Comparison of ENCODE assay signal across 8 cellular contexts in the genomic region with DNA sequence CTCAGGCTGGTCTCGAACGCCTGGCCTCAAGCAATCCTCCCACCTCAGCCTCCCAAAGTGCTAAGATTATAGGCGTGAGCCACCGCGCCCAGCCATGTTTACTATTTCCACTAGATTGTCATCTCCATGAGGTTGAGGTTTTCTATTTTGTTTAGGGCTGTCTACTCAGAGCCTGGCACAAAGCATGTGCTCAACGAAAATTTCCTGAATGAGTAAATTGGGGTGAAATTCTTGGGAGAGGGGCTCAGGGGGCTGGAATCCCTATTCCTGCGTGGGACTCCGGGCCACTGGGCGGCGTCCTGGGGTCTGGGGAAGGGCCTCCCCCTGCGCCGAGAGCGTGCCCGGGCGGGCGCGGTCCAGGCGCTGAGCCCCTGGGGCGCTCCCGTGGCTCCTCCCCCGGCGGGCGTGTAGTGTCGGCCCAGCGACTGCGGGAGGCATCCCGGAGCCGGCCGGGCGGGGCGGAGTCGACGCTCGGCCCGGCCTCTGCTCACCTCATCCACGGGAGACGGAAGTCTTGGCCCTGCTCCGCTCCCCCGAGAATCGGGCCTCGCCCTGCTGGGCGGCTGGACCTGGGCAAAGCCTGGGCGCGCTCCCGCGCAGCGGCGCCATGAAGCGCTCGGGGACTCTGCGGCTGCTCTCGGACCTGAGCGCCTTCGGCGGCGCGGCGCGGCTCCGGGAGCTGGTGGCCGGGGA. TPM values are rescaled to one million over a fixed set of nuclear protein-coding genes. Genes with fewer than 3 reads are reported as not detected.
DNase-seq lines count a peak whose midpoint lies in the region; ATAC-seq and TF ChIP-seq lines count a peak whose summit lies in the region.

HPS6 (plus strand) TSS at position 482 of the 693 bp plus-strand sequence; CDS start at position 608, 126 bp downstream.

- TF ChIP-seq CTCF in BE2C (IDR thresholded peaks at IDR 0.05; ENCODE audit: low read depth, low read length), result peak; percentile 30; the same call in 1 of the 2 replicates
- TF ChIP-seq CTCF in lower leg skin (IDR thresholded peaks at IDR 0.05), result no peak

- no peaks in the 10 kb centered on the region for H3K27me3 ChIP-seq in BE2C

- intact Hi-C loops in lower leg skin (cut with DNase I; ENCODE audit: low total_unique reads), result no loop called here

- ATAC-seq in HG03432 (IDR thresholded peaks at IDR 0.05; ENCODE audit: unreplicated experiment), result peak; percentile 97

- H3K36me3 ChIP-seq in BE2C, result no peaks in the 10 kb centered on the region

- DNase-seq in BE2C (peak; percentile 91), NCI-H526 treated with DMSO at 0.1 percent for 48 hours (lab: John Stamatoyannopoulos, UW) (peak; percentile 54), dermis microvascular lymphatic vessel endothelial cell (ENCODE audit: low read depth in 2 of 2) (peak; percentile 44 to 91), lower leg skin (ENCODE audit: low spot score in 2 of 2) (peak; percentile 89 to 98)
- peak; percentile 83 to 84 for DNase-seq in activated CD4-positive, alpha-beta T cell treated with anti-CD3 and anti-CD28 coated beads, Interleukin-2, amount 50 U/mL, for 4 hours
- peak; percentile 70 to 86 (median 73) for DNase-seq in stimulated activated CD4-positive, alpha-beta T cell treated with anti-CD3 and anti-CD28 coated beads, TNF-alpha, amount 100 ng/mL, for 1 hour (ENCODE audit: low read depth in 3 of 3, low spot score in 1 of 3)

- no peaks in the 10 kb centered on the region for H3K9me3 ChIP-seq in BE2C

- WGBS in lower leg skin, 2 donors, result 0 to 2% methylated on average over 13 to 56 of the region's 61 CpGs

- no peaks in the 10 kb centered on the region for H3K4me1 ChIP-seq in BE2C

- H3K4me3 ChIP-seq in BE2C (ENCODE audit: low read depth, low read length) (peak within 1 kb of the TSS; percentile 77), lower leg skin (ENCODE audit: low read depth, poor library complexity, severe bottlenecking) (peak within 1 kb of the TSS; percentile 69)

- TF ChIP-seq POLR2A in GM19099 (IDR thresholded peaks at IDR 0.05; ENCODE audit: extremely low read depth, insufficient read length, low read depth) (peak; percentile 84), lower leg skin (IDR thresholded peaks at IDR 0.05) (no peak)

RNA-seq across cellular contexts. Expression of gene HPS6, which starts in this region (rescaled TPM):
- polyA plus RNA-seq in BE2C (2012; ENCODE audit: insufficient read depth, insufficient read length, low read depth), result 29.2 TPM
- total RNA-seq in dermis microvascular lymphatic vessel endothelial cell, result 26.1 and 34.5 TPM in 2 replicates
- total RNA-seq in lower leg skin, result 10 to 100 TPM; 31.2 to 39.2 (median 35.4) TPM

Comparison
In these comparisons a context has a peak if more than half of its experiments do, and no peak if none do; other contexts are left out.
1. Peak in every context shown above with its lines: DNase-seq, ATAC-seq and H3K4me3 ChIP-seq.